ENCODE assay signal across 12 cellular contexts in genomic region chr5:11047051-11047450, GRCh38.
"Had no signal": no experiment of that assay in that cellular context is flagged by ENCODE, and none has a peak within 500 bp of the region (broad histone marks: within the 10 kb centered on the region; RNA-seq: fewer than 3 reads in every experiment).

No MANE protein-coding gene starts in this region.

- H3K4me3 ChIP-seq: cardiac muscle cell, gastrocnemius medialis, testis had no signal

- H3K4me1 ChIP-seq: gastrocnemius medialis, testis had no signal

- H3K27ac ChIP-seq: cardiac muscle cell, gastrocnemius medialis, testis had no signal

- DNase-seq: activated CD4-positive, alpha-beta T cell treated with anti-CD3 and anti-CD28 coated beads, Interleukin-2, amount 50 U/mL, for 48 hours; activated CD8-positive, alpha-beta memory T cell treated with anti-CD3 and anti-CD28 coated beads, Interleukin-2, amount 10 ng/mL, durations not matched to agents 7 days and 5 days; activated naive CD8-positive, alpha-beta T cell treated with anti-CD3 and anti-CD28 coated beads, Interleukin-2, amount 10 ng/mL, durations not matched to agents 7 days and 5 days; activated T-cell treated with anti-CD3 and anti-CD28 coated beads, Interleukin-2, amount 50 U/mL, for 4 hours; aorta; gastrocnemius medialis; nephron progenitor cell; stimulated activated CD4-positive, alpha-beta T cell treated with anti-CD3 and anti-CD28 coated beads, Interleukin-4, amount 100 ng/mL, for 24 hours; stimulated activated naive CD8-positive, alpha-beta T cell treated with anti-CD3 and anti-CD28 coated beads, Interleukin-15, amount 100 ng/mL, for 72 hours; T-helper 2 cell; testis had no signal

- H3K36me3 ChIP-seq: cardiac muscle cell, gastrocnemius medialis had no signal

- H3K9me3 ChIP-seq: gastrocnemius medialis, testis had no signal

- H3K27me3 ChIP-seq: cardiac muscle cell, gastrocnemius medialis, testis had no signal
